Comparison of ENCODE assay signal across 19 cellular contexts in the genomic region with DNA sequence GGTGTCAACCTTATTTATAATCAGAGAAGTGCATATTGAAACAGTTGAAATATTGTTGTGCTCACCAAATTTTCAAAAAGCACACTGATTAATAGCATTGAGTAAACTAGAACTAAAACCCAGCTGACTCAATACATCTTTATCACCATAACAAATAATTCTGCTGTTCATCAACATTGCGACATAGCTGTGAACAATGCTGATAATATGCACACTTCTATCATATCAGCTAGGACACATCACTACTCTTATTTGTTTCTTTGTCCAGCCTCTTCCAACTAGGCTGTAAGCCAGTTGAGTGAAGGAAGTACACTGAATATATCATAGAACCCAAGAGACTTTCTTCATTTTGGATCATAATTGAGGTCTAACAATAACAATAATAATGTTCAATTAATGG.
DNase-seq lines count a peak whose midpoint lies in the region; ATAC-seq, FAIRE-seq and TF ChIP-seq lines count a peak whose summit lies in the region.
"Had no signal": no experiment of that assay in that cellular context is flagged by ENCODE, and none has a peak within 500 bp of the region (broad histone marks: within the 10 kb centered on the region; RNA-seq: fewer than 3 reads in every experiment).

No MANE protein-coding gene starts in this region.

- no peaks in the 10 kb centered on the region for H3K4me1 ChIP-seq in endodermal cell (ENCODE audit: control insufficient read depth, insufficient read depth, low read length)
- H3K4me1 ChIP-seq: gastrocnemius medialis, prostate gland, testis had no signal

- ATAC-seq in HG02884 (IDR thresholded peaks at IDR 0.05; ENCODE audit: unreplicated experiment) (no peak), GM18868 (IDR thresholded peaks at IDR 0.05; ENCODE audit: unreplicated experiment) (no peak)
- ATAC-seq: effector memory CD8-positive, alpha-beta T cell; gastrocnemius medialis; WTC11 had no signal

- H3K36me3 ChIP-seq in endodermal cell (ENCODE audit: control insufficient read depth, insufficient read depth, low read length) = no peaks in the 10 kb centered on the region
- H3K36me3 ChIP-seq: gastrocnemius medialis, prostate gland had no signal

- no peak overlapping the region for H3K4me3 Mint-ChIP-seq in endodermal cell
- H3K4me3 Mint-ChIP-seq: activated CD4-positive, alpha-beta memory T cell treated with anti-CD3 and anti-CD28 coated beads for 36 hours; CD4-positive, CD25-positive, alpha-beta regulatory T cell; effector memory CD8-positive, alpha-beta T cell; WTC11 had no signal

- no peak for TF ChIP-seq CTCF in endodermal cell (conservative IDR thresholded peaks at IDR 0.05)

- H3K4me1 Mint-ChIP-seq in endodermal cell = no peaks in the 10 kb centered on the region
- H3K4me1 Mint-ChIP-seq: CD4-positive, CD25-positive, alpha-beta regulatory T cell; WTC11 had no signal

- DNase-seq in EH (ENCODE audit: low read depth) (peak; percentile 13), LHCN-M2 (ENCODE audit: low read depth) (peak; percentile 81), fibroblast of gingiva (ENCODE audit: low read depth) (peak; percentile 34), myocyte (ENCODE audit: low read depth) (peak; percentile 13), endodermal cell (no peak), GM19239 (ENCODE audit: insufficient read length, low spot score) (no peak)
- DNase-seq: activated CD4-positive, alpha-beta memory T cell treated with anti-CD3 and anti-CD28 coated beads for 36 hours; activated naive CD4-positive, alpha-beta T cell treated with Interleukin-2 at 50 U/mL for 16 hours; activated T-cell treated with anti-CD3 and anti-CD28 coated beads for 4 hours; CD4-positive, CD25-positive, alpha-beta regulatory T cell; effector memory CD8-positive, alpha-beta T cell; gastrocnemius medialis; NCI-H1417; NCI-H69; testis had no signal

- no peaks in the 10 kb centered on the region for H3K9me3 ChIP-seq in endodermal cell (ENCODE audit: control insufficient read depth, low read length)
- H3K9me3 ChIP-seq: gastrocnemius medialis, prostate gland, testis had no signal

- 85 to 88% methylated on average over 1 of the region's 1 CpG for WGBS in endodermal cell (ENCODE audit: insufficient coverage in 1 of 2, insufficient read length in 1 of 2), 2 experiments

- no peak overlapping the region for H3K4me3 ChIP-seq in endodermal cell (ENCODE audit: low read length)
- H3K4me3 ChIP-seq: gastrocnemius medialis, prostate gland, testis had no signal

- H3K27me3 Mint-ChIP-seq in endodermal cell (ENCODE audit: insufficient read depth) = no peaks in the 10 kb centered on the region
- H3K27me3 Mint-ChIP-seq: activated CD4-positive, alpha-beta memory T cell treated with anti-CD3 and anti-CD28 coated beads for 36 hours; CD4-positive, CD25-positive, alpha-beta regulatory T cell; effector memory CD8-positive, alpha-beta T cell had no signal

- H3K27me3 ChIP-seq in endodermal cell (ENCODE audit: control insufficient read depth, insufficient read depth, low read length, poor library complexity, severe bottlenecking) = no peaks in the 10 kb centered on the region
- H3K27me3 ChIP-seq: gastrocnemius medialis, testis had no signal

- H3K9ac ChIP-seq in endodermal cell (ENCODE audit: extremely low read depth, low read length, poor library complexity, severe bottlenecking) = no peak overlapping the region

- peaks cover 22% of the 10 kb centered on the region for H3K9me3 Mint-ChIP-seq in endodermal cell

- no peak overlapping the region for H3K27ac ChIP-seq in endodermal cell (ENCODE audit: low read depth, low read length)
- H3K27ac ChIP-seq: gastrocnemius medialis, prostate gland, testis had no signal

- H3K27ac Mint-ChIP-seq in endodermal cell = no peak overlapping the region
- H3K27ac Mint-ChIP-seq: activated CD4-positive, alpha-beta memory T cell treated with anti-CD3 and anti-CD28 coated beads for 36 hours; CD4-positive, CD25-positive, alpha-beta regulatory T cell; effector memory CD8-positive, alpha-beta T cell; WTC11 had no signal

- no peaks in the 10 kb centered on the region for H3K36me3 Mint-ChIP-seq in endodermal cell (ENCODE audit: low read depth)
- H3K36me3 Mint-ChIP-seq: activated CD4-positive, alpha-beta memory T cell treated with anti-CD3 and anti-CD28 coated beads for 36 hours; CD4-positive, CD25-positive, alpha-beta regulatory T cell had no signal

- no peak for FAIRE-seq in GM19239 (lab: Jason Lieb, UNC)

Comparison
In these comparisons a context has a peak if more than half of its experiments do, and no peak if none do; other contexts are left out.
1. DNase-seq: peak in EH (single experiment), LHCN-M2 (single experiment), fibroblast of gingiva (single experiment) and myocyte (single experiment); none in endodermal cell (single experiment) and GM19239 (single experiment).